1 cellular context compared by ENCODE assay signal in the genomic region with DNA sequence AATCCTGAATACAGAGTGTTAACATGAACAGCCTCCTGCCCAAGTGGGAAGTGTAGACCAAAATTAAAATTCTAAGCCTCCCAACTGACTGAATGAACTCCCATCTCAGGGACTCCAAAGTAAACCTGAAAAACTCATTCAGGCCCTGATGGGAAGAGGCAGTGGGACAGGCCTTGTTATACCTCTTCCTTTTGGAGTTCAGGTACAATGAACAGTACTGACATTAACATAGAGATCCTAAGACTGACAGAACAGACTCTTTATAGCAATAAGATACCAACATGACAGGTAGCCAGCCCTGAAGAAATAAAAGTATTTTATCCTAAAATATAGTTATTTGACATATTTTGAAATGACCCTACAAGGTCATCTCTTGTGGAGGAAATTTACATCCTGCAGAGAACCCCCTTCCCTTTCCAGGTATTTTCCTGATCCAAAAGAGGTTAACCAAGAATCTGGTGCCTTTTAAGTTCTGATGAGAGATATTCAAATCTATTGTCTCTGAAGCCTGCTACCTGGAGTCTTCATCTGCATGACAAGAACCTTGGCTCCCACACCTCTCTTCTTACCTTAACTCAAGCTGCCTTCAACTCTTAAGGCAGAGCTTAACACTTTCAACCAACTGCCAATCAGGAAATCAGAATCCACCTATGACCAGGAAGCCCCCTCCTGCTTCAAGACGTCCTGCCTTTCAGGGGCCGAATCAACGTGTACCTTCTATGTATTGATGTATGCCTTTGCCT.
TF ChIP-seq lines count a peak whose summit lies in the region.

No MANE protein-coding gene starts in this region.

TF ChIP-seq in GM23338, 12 proteins besides CTCF, POLR2A, EP300 and RAD21 (continued from another document):
- TF ChIP-seq ZNF114 (CRISPR knock-in tag; IDR thresholded peaks at IDR 0.05) (peak; percentile 11; the same call in 1 of the 2 replicates), NANOG (IDR thresholded peaks at IDR 0.05; ENCODE audit: borderline replicate concordance) (peak; percentile 96), ZNF331 (CRISPR knock-in tag; IDR thresholded peaks at IDR 0.05; ENCODE audit: low read depth) (no peak)
